Comparison of ENCODE assay signal across 14 cellular contexts in the genomic region with DNA sequence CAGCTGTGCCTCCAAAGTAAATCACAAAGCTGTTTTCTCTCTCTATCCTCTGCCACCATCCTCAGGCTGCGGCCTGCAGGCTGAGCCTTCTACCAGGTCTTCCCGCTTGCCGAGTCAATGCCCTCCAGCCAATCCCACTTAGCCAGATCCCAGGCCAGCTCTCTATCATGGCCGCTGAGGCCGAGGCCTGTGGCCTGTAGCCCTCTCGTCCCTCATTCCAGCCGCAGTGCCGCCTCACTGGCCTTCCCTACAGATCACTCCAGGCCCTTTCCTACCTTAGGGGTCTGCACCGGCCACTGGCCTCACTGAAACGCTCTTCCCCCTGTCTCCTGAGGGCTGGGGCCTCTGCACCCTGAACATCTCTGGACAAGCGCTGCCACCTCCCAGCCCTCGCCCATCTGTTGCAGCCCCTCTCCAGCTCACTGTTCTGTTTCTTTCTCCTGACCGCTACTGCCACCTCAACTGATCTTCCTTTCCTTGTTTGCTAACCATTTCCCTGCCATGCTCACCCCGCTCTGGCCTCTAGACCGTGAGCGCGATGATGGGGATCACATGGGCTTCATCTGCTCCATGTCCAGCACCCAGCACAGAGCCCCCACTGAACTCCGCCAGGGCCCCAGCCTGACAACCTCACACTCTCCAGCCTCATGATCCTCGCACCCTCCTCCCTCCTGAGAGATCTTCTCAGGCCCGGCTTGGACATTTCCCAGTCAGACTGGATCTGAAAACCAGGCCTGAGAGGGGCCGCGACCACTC. TPM values are rescaled to one million over a fixed set of nuclear protein-coding genes. Genes with fewer than 3 reads are reported as not detected.
DNase-seq lines count a peak whose midpoint lies in the region; ATAC-seq and TF ChIP-seq lines count a peak whose summit lies in the region.
"Had no signal": no experiment of that assay in that cellular context is flagged by ENCODE, and none has a peak within 500 bp of the region (broad histone marks: within the 10 kb centered on the region; RNA-seq: fewer than 3 reads in every experiment).

No MANE protein-coding gene starts in this region.

- H3K9me2 ChIP-seq in GM23338 (ENCODE audit: insufficient read depth), result no peaks in the 10 kb centered on the region

- 93 to 96% methylated on average over 22 of the region's 22 CpGs for WGBS in thyroid gland, 2 donors

- H3K27me3 Mint-ChIP-seq in GM23338 (ENCODE audit: insufficient read depth, low read depth, poor library complexity), result peaks cover 24% of the 10 kb centered on the region
- H3K27me3 Mint-ChIP-seq in activated naive CD8-positive, alpha-beta T cell, result no peaks in the 10 kb centered on the region

- TF ChIP-seq POLR2A in thyroid gland (IDR thresholded peaks at IDR 0.05), result no peak

- H3K36me3 Mint-ChIP-seq in GM23338 (ENCODE audit: low read depth), result peaks cover 98% of the 10 kb centered on the region
- peaks cover 16% of the 10 kb centered on the region for H3K36me3 Mint-ChIP-seq in activated naive CD8-positive, alpha-beta T cell

- H3K9ac ChIP-seq in iPS-20b (ENCODE audit: low read depth, low read length), result peak overlapping the region; percentile 12; the same call in 1 of the 2 replicates

- H3F3A ChIP-seq in GM23338 (replicated peaks; ENCODE audit: low read depth), result peaks cover 7% of the 10 kb centered on the region; the same call in 1 of the 2 replicates

- H3K4me1 ChIP-seq in GM23338 (ENCODE audit: insufficient read depth) (peaks cover 41% of the 10 kb centered on the region), iPS-20b (ENCODE audit: insufficient read depth, low read length) (peaks cover 35% of the 10 kb centered on the region; the same call in 1 of the 2 replicates), thyroid gland (peaks cover 0 to 6% of the 10 kb centered on the region in 2 donors)
- H3K4me1 ChIP-seq: BE2C, breast epithelium, HAP-1 had no signal

- TF ChIP-seq CTCF in GM23338 (conservative IDR thresholded peaks at IDR 0.05; ENCODE audit: low read depth in 2 of 2) (no peak), thyroid gland (IDR thresholded peaks at IDR 0.05) (no peak)

- peaks cover 43% of the 10 kb centered on the region for H3K36me3 ChIP-seq in GM23338 (ENCODE audit: insufficient read depth)
- H3K36me3 ChIP-seq in iPS-20b (ENCODE audit: insufficient read depth, low read depth, low read length), result peaks cover 94% of the 10 kb centered on the region
- peaks cover 10 to 12% of the 10 kb centered on the region in 2 donors for H3K36me3 ChIP-seq in thyroid gland
- H3K36me3 ChIP-seq: breast epithelium had no signal

- H3K9me3 ChIP-seq in iPS-20b (ENCODE audit: insufficient read depth, low read depth, low read length), result no peaks in the 10 kb centered on the region
- no peaks in the 10 kb centered on the region for H3K9me3 ChIP-seq in thyroid gland
- H3K9me3 ChIP-seq: BE2C, breast epithelium, HAP-1 had no signal

- H3K27me3 ChIP-seq in GM23338 (ENCODE audit: insufficient read depth), result no peaks in the 10 kb centered on the region
- no peaks in the 10 kb centered on the region for H3K27me3 ChIP-seq in iPS-20b (ENCODE audit: insufficient read depth, low read length)
- no peaks in the 10 kb centered on the region for H3K27me3 ChIP-seq in thyroid gland
- H3K27me3 ChIP-seq: BE2C, breast epithelium had no signal

- intact Hi-C loops in sciatic nerve (cut with DNase I) (loop anchor here (10.0 kb wide), 1 partner anchor 175 kb away; a partner anchor contains a TSS), thyroid gland (cut with DNase I) (no loop called here)

- H3K27ac ChIP-seq in GM23338 (ENCODE audit: low read depth) (0 out of 2 replicates have a peak overlapping the region, but pooled peaks have one; percentile 63), iPS-20b (ENCODE audit: low read length) (no peak overlapping the region), thyroid gland (peak overlapping the region in 1 of 3 donors; percentile 46)

- H4K20me1 ChIP-seq in GM23338 (replicated peaks; ENCODE audit: insufficient read depth), result peaks cover 68% of the 10 kb centered on the region

- no peaks in the 10 kb centered on the region for H3K9me3 Mint-ChIP-seq in GM23338
- H3K9me3 Mint-ChIP-seq in activated naive CD8-positive, alpha-beta T cell (ENCODE audit: low read depth), result no peaks in the 10 kb centered on the region

- no peak for ATAC-seq in GM23338
- no peak for ATAC-seq in sciatic nerve
- ATAC-seq in GM21526 (IDR thresholded peaks at IDR 0.05; ENCODE audit: low FRiP score, unreplicated experiment), result no peak
- ATAC-seq in HG03469 (IDR thresholded peaks at IDR 0.05; ENCODE audit: unreplicated experiment), result no peak

- no peak overlapping the region for H3K4me3 ChIP-seq in GM23338
- H3K4me3 ChIP-seq in iPS-20b (ENCODE audit: low read length), result no peak overlapping the region
- H3K4me3 ChIP-seq in thyroid gland (replicated peaks in 1 of 3), result no peak overlapping the region
- H3K4me3 ChIP-seq: breast epithelium, HAP-1 had no signal

- H3K4me3 Mint-ChIP-seq in GM23338, result peak overlapping the region; percentile 28; the same call in 1 of the 3 replicates
- H3K4me3 Mint-ChIP-seq in activated naive CD8-positive, alpha-beta T cell, result no peak overlapping the region

- DNase-seq in GM23338 (ENCODE audit: low spot score), result no peak
- peak; percentile 36 for DNase-seq in sciatic nerve (ENCODE audit: low spot score)
- no peak for DNase-seq in thyroid gland
- no peak for DNase-seq in HK-2 (ENCODE audit: unreplicated experiment)
- DNase-seq: BE2C, DMS53, Karpas-422, NCI-H446 had no signal

- H3K4me2 ChIP-seq in GM23338, result no peak overlapping the region; the same call in 1 of the 2 replicates

- peaks cover 63% of the 10 kb centered on the region for H3K4me1 Mint-ChIP-seq in GM23338
- H3K4me1 Mint-ChIP-seq in activated naive CD8-positive, alpha-beta T cell (ENCODE audit: low read depth), result peaks cover 4% of the 10 kb centered on the region

- peaks cover 91% of the 10 kb centered on the region for H3K79me2 ChIP-seq in GM23338 (replicated peaks; ENCODE audit: insufficient read depth)

- no peak overlapping the region for H2AFZ ChIP-seq in GM23338

- H3K27ac Mint-ChIP-seq in GM23338, result peak overlapping the region; percentile 48
- H3K27ac Mint-ChIP-seq in activated naive CD8-positive, alpha-beta T cell, result peak overlapping the region; percentile 65

TF ChIP-seq in GM23338, 12 proteins besides CTCF, POLR2A, EP300 and RAD21 (continues in another document):
- TF ChIP-seq ZNF114 (CRISPR knock-in tag; IDR thresholded peaks at IDR 0.05) (no peak), NANOG (IDR thresholded peaks at IDR 0.05; ENCODE audit: borderline replicate concordance) (no peak), ZNF331 (CRISPR knock-in tag; IDR thresholded peaks at IDR 0.05; ENCODE audit: low read depth) (no peak), CREB1 (CRISPR knock-in tag; IDR thresholded peaks at IDR 0.05; ENCODE audit: low read depth) (no peak), EZH2phosphoT487 (IDR thresholded peaks at IDR 0.05; ENCODE audit: unreplicated experiment) (no peak)

RNA-seq across cellular contexts. Expression of a gene that starts 8.5 kb away (rescaled TPM):
- total RNA-seq in GM23338 (2014; rRNA removed; shearing (Covaris generic)), result 56.1 and 57.7 TPM in 2 replicates
- polyA plus RNA-seq in GM23338 (2016; fragmentation: Nextera tagmentation; extraction: Ambion mirVana), result 190 and 207 TPM in 2 replicates
- total RNA-seq in sciatic nerve (19.2 TPM), thyroid gland (10 to 100 TPM in 3 of 4 donors, 1 to 10 TPM in 1; 8.9 to 11.5 (median 10.5) TPM)

RNA-seq across cellular contexts. Expression of a gene that starts 8.5 kb away (rescaled TPM):
- total RNA-seq in GM23338 (2014; rRNA removed; shearing (Covaris generic)), result 7.9 and 10.0 TPM in 2 replicates
- 5.8 and 7.6 TPM in 2 replicates for polyA plus RNA-seq in GM23338 (2016; fragmentation: Nextera tagmentation; extraction: Ambion mirVana)
- total RNA-seq in sciatic nerve (24.5 TPM), thyroid gland (100 to 1,000 TPM in 1 of 4 donors, 10 to 100 TPM in 3; 49.7 to 103 (median 94.2) TPM)
